Comparison of ENCODE assay signal across 1 cellular context in the genomic region with DNA sequence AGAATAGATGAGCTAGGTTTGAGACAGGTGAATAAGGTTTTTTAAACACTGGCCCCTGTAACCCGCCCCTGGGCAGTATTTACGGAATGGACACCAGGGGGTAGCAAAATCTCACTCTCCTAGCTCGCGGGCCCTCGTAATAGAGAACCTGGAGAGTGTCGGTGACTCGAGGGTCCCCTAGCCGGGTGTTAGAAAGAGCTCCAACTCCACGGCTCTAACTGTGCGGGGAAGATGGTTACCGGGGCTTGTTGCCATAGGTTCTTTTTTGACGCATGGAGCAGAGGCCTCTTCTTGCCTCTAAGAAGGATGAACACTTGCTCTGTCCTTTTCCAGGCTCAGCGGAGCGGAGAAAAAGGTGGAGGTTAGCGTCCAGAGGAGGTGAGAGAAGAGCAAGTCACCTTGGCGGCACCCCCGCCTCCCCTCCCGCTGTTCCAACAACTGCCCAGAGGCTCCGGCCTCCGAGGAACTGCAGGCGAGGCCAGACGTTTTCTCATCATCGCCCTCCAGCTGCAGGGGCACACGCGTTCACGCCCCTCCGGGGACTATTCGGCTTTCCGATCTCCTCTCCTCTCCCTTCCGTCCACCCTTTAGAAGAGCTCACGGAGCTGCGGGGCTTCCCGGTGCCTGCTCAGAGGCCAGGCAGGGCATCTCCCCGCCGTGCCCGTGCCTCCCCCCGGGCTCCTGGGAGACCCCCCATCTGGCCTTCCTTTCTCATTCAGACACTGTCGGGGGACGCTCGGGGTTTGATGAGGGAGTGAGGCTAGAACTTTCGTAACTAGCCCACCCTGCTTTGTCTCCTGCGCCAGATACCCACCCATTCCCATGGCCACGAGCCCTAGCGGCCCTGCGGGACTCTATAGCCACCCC.
TF ChIP-seq lines count a peak whose summit lies in the region.

No MANE protein-coding gene starts in this region.

TF ChIP-seq in HepG2, 621 proteins besides CTCF, POLR2A, EP300 and RAD21 (continued from another document and continues in another):
- TF ChIP-seq, protein P1, sequence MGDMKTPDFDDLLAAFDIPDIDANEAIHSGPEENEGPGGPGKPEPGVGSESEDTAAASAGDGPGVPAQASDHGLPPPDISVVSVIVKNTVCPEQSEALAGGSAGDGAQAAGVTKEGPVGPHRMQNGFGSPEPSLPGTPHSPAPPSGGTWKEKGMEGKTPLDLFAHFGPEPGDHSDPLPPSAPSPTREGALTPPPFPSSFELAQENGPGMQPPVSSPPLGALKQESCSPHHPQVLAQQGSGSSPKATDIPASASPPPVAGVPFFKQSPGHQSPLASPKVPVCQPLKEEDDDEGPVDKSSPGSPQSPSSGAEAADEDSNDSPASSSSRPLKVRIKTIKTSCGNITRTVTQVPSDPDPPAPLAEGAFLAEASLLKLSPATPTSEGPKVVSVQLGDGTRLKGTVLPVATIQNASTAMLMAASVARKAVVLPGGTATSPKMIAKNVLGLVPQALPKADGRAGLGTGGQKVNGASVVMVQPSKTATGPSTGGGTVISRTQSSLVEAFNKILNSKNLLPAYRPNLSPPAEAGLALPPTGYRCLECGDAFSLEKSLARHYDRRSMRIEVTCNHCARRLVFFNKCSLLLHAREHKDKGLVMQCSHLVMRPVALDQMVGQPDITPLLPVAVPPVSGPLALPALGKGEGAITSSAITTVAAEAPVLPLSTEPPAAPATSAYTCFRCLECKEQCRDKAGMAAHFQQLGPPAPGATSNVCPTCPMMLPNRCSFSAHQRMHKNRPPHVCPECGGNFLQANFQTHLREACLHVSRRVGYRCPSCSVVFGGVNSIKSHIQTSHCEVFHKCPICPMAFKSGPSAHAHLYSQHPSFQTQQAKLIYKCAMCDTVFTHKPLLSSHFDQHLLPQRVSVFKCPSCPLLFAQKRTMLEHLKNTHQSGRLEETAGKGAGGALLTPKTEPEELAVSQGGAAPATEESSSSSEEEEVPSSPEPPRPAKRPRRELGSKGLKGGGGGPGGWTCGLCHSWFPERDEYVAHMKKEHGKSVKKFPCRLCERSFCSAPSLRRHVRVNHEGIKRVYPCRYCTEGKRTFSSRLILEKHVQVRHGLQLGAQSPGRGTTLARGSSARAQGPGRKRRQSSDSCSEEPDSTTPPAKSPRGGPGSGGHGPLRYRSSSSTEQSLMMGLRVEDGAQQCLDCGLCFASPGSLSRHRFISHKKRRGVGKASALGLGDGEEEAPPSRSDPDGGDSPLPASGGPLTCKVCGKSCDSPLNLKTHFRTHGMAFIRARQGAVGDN (CRISPR knock-in tag; IDR thresholded peaks at IDR 0.05), result peak; percentile 76
- TF ChIP-seq DZIP1 (CRISPR knock-in tag; IDR thresholded peaks at IDR 0.05), result no peak
- TF ChIP-seq CHD4 (IDR thresholded peaks at IDR 0.05; ENCODE audit: borderline replicate concordance, low read length), result no peak
- peak; percentile 30; the same call in 1 of the 2 replicates for TF ChIP-seq ZNF776 (CRISPR knock-in tag; IDR thresholded peaks at IDR 0.05)
- TF ChIP-seq ZNF660 (CRISPR knock-in tag; IDR thresholded peaks at IDR 0.05; ENCODE audit: borderline replicate concordance, low read depth), result no peak
- no peak for TF ChIP-seq MAF1 (CRISPR knock-in tag; IDR thresholded peaks at IDR 0.05; ENCODE audit: borderline replicate concordance)
- TF ChIP-seq, protein P2, sequence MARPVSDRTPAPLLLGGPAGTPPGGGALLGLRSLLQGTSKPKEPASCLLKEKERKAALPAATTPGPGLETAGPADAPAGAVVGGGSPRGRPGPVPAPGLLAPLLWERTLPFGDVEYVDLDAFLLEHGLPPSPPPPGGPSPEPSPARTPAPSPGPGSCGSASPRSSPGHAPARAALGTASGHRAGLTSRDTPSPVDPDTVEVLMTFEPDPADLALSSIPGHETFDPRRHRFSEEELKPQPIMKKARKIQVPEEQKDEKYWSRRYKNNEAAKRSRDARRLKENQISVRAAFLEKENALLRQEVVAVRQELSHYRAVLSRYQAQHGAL (CRISPR knock-in tag; IDR thresholded peaks at IDR 0.05; ENCODE audit: not compliant biosample characterization), result peak; percentile 7
- TF ChIP-seq ATAD3A (CRISPR knock-in tag; IDR thresholded peaks at IDR 0.05), result no peak
- no peak for TF ChIP-seq SKIL (CRISPR knock-in tag; IDR thresholded peaks at IDR 0.05; ENCODE audit: borderline replicate concordance)
- no peak; the same call in 1 of the 2 replicates for TF ChIP-seq EED (CRISPR knock-in tag; IDR thresholded peaks at IDR 0.05)
- TF ChIP-seq, protein P3, sequence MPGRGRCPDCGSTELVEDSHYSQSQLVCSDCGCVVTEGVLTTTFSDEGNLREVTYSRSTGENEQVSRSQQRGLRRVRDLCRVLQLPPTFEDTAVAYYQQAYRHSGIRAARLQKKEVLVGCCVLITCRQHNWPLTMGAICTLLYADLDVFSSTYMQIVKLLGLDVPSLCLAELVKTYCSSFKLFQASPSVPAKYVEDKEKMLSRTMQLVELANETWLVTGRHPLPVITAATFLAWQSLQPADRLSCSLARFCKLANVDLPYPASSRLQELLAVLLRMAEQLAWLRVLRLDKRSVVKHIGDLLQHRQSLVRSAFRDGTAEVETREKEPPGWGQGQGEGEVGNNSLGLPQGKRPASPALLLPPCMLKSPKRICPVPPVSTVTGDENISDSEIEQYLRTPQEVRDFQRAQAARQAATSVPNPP (CRISPR knock-in tag; IDR thresholded peaks at IDR 0.05), result no peak
- peak; percentile 24 for TF ChIP-seq AGO2 (optimal IDR thresholded peaks at IDR 0.05; ENCODE audit: low read depth, low read length)
- TF ChIP-seq, protein P4, sequence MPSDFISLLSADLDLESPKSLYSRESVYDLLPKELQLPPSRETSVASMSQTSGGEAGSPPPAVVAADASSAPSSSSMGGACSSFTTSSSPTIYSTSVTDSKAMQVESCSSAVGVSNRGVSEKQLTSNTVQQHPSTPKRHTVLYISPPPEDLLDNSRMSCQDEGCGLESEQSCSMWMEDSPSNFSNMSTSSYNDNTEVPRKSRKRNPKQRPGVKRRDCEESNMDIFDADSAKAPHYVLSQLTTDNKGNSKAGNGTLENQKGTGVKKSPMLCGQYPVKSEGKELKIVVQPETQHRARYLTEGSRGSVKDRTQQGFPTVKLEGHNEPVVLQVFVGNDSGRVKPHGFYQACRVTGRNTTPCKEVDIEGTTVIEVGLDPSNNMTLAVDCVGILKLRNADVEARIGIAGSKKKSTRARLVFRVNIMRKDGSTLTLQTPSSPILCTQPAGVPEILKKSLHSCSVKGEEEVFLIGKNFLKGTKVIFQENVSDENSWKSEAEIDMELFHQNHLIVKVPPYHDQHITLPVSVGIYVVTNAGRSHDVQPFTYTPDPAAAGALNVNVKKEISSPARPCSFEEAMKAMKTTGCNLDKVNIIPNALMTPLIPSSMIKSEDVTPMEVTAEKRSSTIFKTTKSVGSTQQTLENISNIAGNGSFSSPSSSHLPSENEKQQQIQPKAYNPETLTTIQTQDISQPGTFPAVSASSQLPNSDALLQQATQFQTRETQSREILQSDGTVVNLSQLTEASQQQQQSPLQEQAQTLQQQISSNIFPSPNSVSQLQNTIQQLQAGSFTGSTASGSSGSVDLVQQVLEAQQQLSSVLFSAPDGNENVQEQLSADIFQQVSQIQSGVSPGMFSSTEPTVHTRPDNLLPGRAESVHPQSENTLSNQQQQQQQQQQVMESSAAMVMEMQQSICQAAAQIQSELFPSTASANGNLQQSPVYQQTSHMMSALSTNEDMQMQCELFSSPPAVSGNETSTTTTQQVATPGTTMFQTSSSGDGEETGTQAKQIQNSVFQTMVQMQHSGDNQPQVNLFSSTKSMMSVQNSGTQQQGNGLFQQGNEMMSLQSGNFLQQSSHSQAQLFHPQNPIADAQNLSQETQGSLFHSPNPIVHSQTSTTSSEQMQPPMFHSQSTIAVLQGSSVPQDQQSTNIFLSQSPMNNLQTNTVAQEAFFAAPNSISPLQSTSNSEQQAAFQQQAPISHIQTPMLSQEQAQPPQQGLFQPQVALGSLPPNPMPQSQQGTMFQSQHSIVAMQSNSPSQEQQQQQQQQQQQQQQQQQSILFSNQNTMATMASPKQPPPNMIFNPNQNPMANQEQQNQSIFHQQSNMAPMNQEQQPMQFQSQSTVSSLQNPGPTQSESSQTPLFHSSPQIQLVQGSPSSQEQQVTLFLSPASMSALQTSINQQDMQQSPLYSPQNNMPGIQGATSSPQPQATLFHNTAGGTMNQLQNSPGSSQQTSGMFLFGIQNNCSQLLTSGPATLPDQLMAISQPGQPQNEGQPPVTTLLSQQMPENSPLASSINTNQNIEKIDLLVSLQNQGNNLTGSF (CRISPR knock-in tag; IDR thresholded peaks at IDR 0.05), result no peak
- no peak for TF ChIP-seq MTF2 (CRISPR knock-in tag; IDR thresholded peaks at IDR 0.05; ENCODE audit: borderline replicate concordance)
- peak; percentile 47; the same call in 1 of the 2 replicates for TF ChIP-seq ELF3 (CRISPR knock-in tag; IDR thresholded peaks at IDR 0.05)
- TF ChIP-seq MLLT10 (CRISPR knock-in tag; IDR thresholded peaks at IDR 0.05), result no peak
- no peak for TF ChIP-seq ZNF24 (IDR thresholded peaks at IDR 0.05)
- TF ChIP-seq, protein P5, sequence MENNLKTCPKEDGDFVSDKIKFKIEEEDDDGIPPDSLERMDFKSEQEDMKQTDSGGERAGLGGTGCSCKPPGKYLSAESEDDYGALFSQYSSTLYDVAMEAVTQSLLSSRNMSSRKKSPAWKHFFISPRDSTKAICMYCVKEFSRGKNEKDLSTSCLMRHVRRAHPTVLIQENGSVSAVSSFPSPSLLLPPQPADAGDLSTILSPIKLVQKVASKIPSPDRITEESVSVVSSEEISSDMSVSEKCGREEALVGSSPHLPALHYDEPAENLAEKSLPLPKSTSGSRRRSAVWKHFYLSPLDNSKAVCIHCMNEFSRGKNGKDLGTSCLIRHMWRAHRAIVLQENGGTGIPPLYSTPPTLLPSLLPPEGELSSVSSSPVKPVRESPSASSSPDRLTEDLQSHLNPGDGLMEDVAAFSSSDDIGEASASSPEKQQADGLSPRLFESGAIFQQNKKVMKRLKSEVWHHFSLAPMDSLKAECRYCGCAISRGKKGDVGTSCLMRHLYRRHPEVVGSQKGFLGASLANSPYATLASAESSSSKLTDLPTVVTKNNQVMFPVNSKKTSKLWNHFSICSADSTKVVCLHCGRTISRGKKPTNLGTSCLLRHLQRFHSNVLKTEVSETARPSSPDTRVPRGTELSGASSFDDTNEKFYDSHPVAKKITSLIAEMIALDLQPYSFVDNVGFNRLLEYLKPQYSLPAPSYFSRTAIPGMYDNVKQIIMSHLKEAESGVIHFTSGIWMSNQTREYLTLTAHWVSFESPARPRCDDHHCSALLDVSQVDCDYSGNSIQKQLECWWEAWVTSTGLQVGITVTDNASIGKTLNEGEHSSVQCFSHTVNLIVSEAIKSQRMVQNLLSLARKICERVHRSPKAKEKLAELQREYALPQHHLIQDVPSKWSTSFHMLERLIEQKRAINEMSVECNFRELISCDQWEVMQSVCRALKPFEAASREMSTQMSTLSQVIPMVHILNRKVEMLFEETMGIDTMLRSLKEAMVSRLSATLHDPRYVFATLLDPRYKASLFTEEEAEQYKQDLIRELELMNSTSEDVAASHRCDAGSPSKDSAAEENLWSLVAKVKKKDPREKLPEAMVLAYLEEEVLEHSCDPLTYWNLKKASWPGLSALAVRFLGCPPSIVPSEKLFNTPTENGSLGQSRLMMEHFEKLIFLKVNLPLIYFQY (CRISPR knock-in tag; IDR thresholded peaks at IDR 0.05; ENCODE audit: borderline replicate concordance), result no peak; the same call in 1 of the 2 replicates
- TF ChIP-seq, protein P6, sequence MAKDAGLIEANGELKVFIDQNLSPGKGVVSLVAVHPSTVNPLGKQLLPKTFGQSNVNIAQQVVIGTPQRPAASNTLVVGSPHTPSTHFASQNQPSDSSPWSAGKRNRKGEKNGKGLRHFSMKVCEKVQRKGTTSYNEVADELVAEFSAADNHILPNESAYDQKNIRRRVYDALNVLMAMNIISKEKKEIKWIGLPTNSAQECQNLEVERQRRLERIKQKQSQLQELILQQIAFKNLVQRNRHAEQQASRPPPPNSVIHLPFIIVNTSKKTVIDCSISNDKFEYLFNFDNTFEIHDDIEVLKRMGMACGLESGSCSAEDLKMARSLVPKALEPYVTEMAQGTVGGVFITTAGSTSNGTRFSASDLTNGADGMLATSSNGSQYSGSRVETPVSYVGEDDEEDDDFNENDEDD (CRISPR knock-in tag; IDR thresholded peaks at IDR 0.05; ENCODE audit: borderline replicate concordance), result peak; percentile 21; the same call in 1 of the 2 replicates
- no peak for TF ChIP-seq ZNF550 (CRISPR knock-in tag; IDR thresholded peaks at IDR 0.05; ENCODE audit: borderline replicate concordance)
- TF ChIP-seq SRY (CRISPR knock-in tag; IDR thresholded peaks at IDR 0.05), result no peak
- no peak for TF ChIP-seq RARG (CRISPR knock-in tag; IDR thresholded peaks at IDR 0.05; ENCODE audit: low read depth)
- no peak for TF ChIP-seq WIZ (CRISPR knock-in tag; IDR thresholded peaks at IDR 0.05)
- peak; percentile 26; the same call in 1 of the 2 replicates for TF ChIP-seq ZMAT5 (CRISPR knock-in tag; IDR thresholded peaks at IDR 0.05; ENCODE audit: borderline replicate concordance, low read depth)
- peak; percentile 58; the same call in 1 of the 2 replicates for TF ChIP-seq ZNF552 (CRISPR knock-in tag; IDR thresholded peaks at IDR 0.05; ENCODE audit: borderline replicate concordance)
- no peak for TF ChIP-seq MAFK (conservative IDR thresholded peaks at IDR 0.05 in 1 of 2, IDR thresholded peaks at IDR 0.05 in 1 of 2; ENCODE audit: low read length in 2 of 2)
- no peak for TF ChIP-seq HOXA7 (CRISPR knock-in tag; IDR thresholded peaks at IDR 0.05)
- no peak; the same call in 1 of the 2 replicates for TF ChIP-seq ZNF317 (CRISPR knock-in tag; IDR thresholded peaks at IDR 0.05)
